ENCODE assay signal across 25 cellular contexts in genomic region chr12:32031109-32031508, GRCh38.
DNase-seq lines count a peak whose midpoint lies in the region; ATAC-seq, FAIRE-seq and TF ChIP-seq lines count a peak whose summit lies in the region.
"Had no signal": no experiment of that assay in that cellular context is flagged by ENCODE, and none has a peak within 500 bp of the region (broad histone marks: within the 10 kb centered on the region; RNA-seq: fewer than 3 reads in every experiment).

No MANE protein-coding gene starts in this region.

- TF ChIP-seq POLR2A in H1 (IDR thresholded peaks at IDR 0.05; ENCODE audit: control extremely low read depth in 1 of 2, low read depth in 2 of 2, low read length in 2 of 2) = no peak

- POLR2A ChIA-PET in H1 (lab: Charles Lee; ENCODE audit: partially characterized antibody) = interaction anchor here (0.8 to 0.9 kb wide), 2 partner anchors 9 to 213 kb away, joined by 3 to 5 read pairs; no protein-coding TSS in a partner anchor

- H3K4me3 ChIP-seq in DOHH2 (ENCODE audit: low read length) (no peak overlapping the region), H1 (ENCODE audit: extremely low read depth in 1 of 4, insufficient read depth in 2 of 4, low read depth in 3 of 4, low read length in 4 of 4) (no peak overlapping the region), neural progenitor cell (no peak overlapping the region)
- no peak overlapping the region for H3K4me3 ChIP-seq in effector memory CD4-positive, alpha-beta T cell (ENCODE audit: insufficient read depth, low read depth, low read length, poor library complexity, severe bottlenecking)
- H3K4me3 ChIP-seq: heart left ventricle, sigmoid colon, upper lobe of left lung had no signal

- H4K91ac ChIP-seq in H1 (replicated peaks; ENCODE audit: insufficient read length, low read length) = no peak overlapping the region

- H3F3A ChIP-seq in DOHH2 (ENCODE audit: control insufficient read depth, insufficient read depth) = no peaks in the 10 kb centered on the region
- H3F3A ChIP-seq in neural progenitor cell (ENCODE audit: low read depth) = no peaks in the 10 kb centered on the region

- ATAC-seq in GM19035 (IDR thresholded peaks at IDR 0.05; ENCODE audit: unreplicated experiment) = no peak
- ATAC-seq: HCT116; HepG2; naive thymus-derived CD4-positive, alpha-beta T cell had no signal

- H3K4me1 ChIP-seq in DOHH2 (ENCODE audit: control insufficient read depth, low read length) = peaks cover 32% of the 10 kb centered on the region
- H3K4me1 ChIP-seq in H1 (replicated peaks in 1 of 4; ENCODE audit: control insufficient read depth in 3 of 4, insufficient read depth in 4 of 4, low read length in 3 of 4) = peaks cover 0 to 17% (median 5%) of the 10 kb centered on the region in 4 experiments; a peak in 4 of 7 replicates
- no peaks in the 10 kb centered on the region for H3K4me1 ChIP-seq in effector memory CD4-positive, alpha-beta T cell (ENCODE audit: control insufficient read depth, insufficient read depth, low read length, poor library complexity, severe bottlenecking)
- H3K4me1 ChIP-seq in neural progenitor cell = no peaks in the 10 kb centered on the region
- H3K4me1 ChIP-seq: heart left ventricle, sigmoid colon, upper lobe of left lung had no signal

- H3K18ac ChIP-seq in H1 (ENCODE audit: extremely low read depth, low read length) = no peak overlapping the region

- H2AK5ac ChIP-seq in H1 (ENCODE audit: low read depth, low read length) = no peak overlapping the region

- H3K23me2 ChIP-seq in H1 (ENCODE audit: low read depth, low read length) = no peaks in the 10 kb centered on the region; the same call in 1 of the 2 replicates

- H2BK12ac ChIP-seq in H1 (ENCODE audit: low read depth, low read length) = no peak overlapping the region

- CTCF ChIA-PET in H1 (lab: Charles Lee; ENCODE audit: partially characterized antibody) = interaction anchor here (0.9 kb wide), 1 partner anchor 159 kb away, joined by 3 read pairs; no protein-coding TSS in a partner anchor

- H2AFZ ChIP-seq in H1 (ENCODE audit: low read length) (no peak overlapping the region), neural progenitor cell (replicated peaks) (no peak overlapping the region)

- H3K14ac ChIP-seq in H1 (ENCODE audit: insufficient read length) = no peak overlapping the region

- H3K36me3 ChIP-seq in DOHH2 (ENCODE audit: control insufficient read depth, low read length) (no peaks in the 10 kb centered on the region), H1 (ENCODE audit: control insufficient read depth in 2 of 4, insufficient read depth in 4 of 4, low read length in 3 of 4) (no peaks in the 10 kb centered on the region), neural progenitor cell (no peaks in the 10 kb centered on the region)
- no peaks in the 10 kb centered on the region for H3K36me3 ChIP-seq in effector memory CD4-positive, alpha-beta T cell (ENCODE audit: control insufficient read depth, insufficient read depth, low read length)
- H3K36me3 ChIP-seq: heart left ventricle, sigmoid colon, upper lobe of left lung had no signal

- H3K79me2 ChIP-seq in DOHH2 (ENCODE audit: control insufficient read depth, low read length) (no peaks in the 10 kb centered on the region), H1 (ENCODE audit: control insufficient read depth in 1 of 2, insufficient read depth in 2 of 2, low read length in 2 of 2) (no peaks in the 10 kb centered on the region), neural progenitor cell (ENCODE audit: low read depth) (no peaks in the 10 kb centered on the region)

- TF ChIP-seq RAD21 in H1 (IDR thresholded peaks at IDR 0.05 in 1 of 2, conservative IDR thresholded peaks at IDR 0.05 in 1 of 2; ENCODE audit: low read depth in 2 of 2, low read length in 2 of 2) = no peak

- H3K36me3 Mint-ChIP-seq in nephron progenitor cell (ENCODE audit: low read depth) (no peaks in the 10 kb centered on the region), neural progenitor cell (no peaks in the 10 kb centered on the region)

- H3K79me1 ChIP-seq in H1 (ENCODE audit: low read depth, low read length) = no peaks in the 10 kb centered on the region

- H3K27ac Mint-ChIP-seq in nephron progenitor cell = peak overlapping the region; percentile 76
- H3K27ac Mint-ChIP-seq in neural progenitor cell = no peak overlapping the region
- H3K27ac Mint-ChIP-seq: T-helper 2 cell treated with Interferon-gamma antibody and Interleukin-4, amounts not matched to agents 5 μg/mL and 100 μg/mL, for 36 hours had no signal

- H3K27ac ChIP-seq in DOHH2 (ENCODE audit: low read depth, low read length) (no peak overlapping the region), H1 (ENCODE audit: low read depth, low read length) (no peak overlapping the region), neural progenitor cell (no peak overlapping the region)
- H3K27ac ChIP-seq in effector memory CD4-positive, alpha-beta T cell (ENCODE audit: insufficient read depth, low read length, poor library complexity, severe bottlenecking) = no peak overlapping the region
- H3K27ac ChIP-seq: heart left ventricle, sigmoid colon, upper lobe of left lung had no signal

- H3K4me3 Mint-ChIP-seq in nephron progenitor cell = peak overlapping the region; percentile 10
- H3K4me3 Mint-ChIP-seq in neural progenitor cell = no peak overlapping the region
- H3K4me3 Mint-ChIP-seq: naive thymus-derived CD4-positive, alpha-beta T cell; T-helper 2 cell treated with Interferon-gamma antibody and Interleukin-4, amounts not matched to agents 5 μg/mL and 100 μg/mL, for 36 hours had no signal

- 82% methylated on average over 3 of the region's 3 CpGs; no CpG with 5 or more reads in 1 of the 2 experiments for WGBS in H1 (ENCODE audit: extremely low coverage in 1 of 2, insufficient coverage in 1 of 2, insufficient read length in 1 of 2, insufficient replicate concordance in 2 of 2, low coverage in 1 of 2, low lambda C conversion rate in 2 of 2, missing lambda C conversion rate in 1 of 2), 2 experiments

- H3K27me3 Mint-ChIP-seq in nephron progenitor cell (ENCODE audit: low read depth, poor library complexity) (peaks cover 2% of the 10 kb centered on the region), neural progenitor cell (ENCODE audit: insufficient read depth, low read depth) (peaks cover 4% of the 10 kb centered on the region)
- H3K27me3 Mint-ChIP-seq: naive thymus-derived CD4-positive, alpha-beta T cell had no signal

- H3K9me3 ChIP-seq in DOHH2 (ENCODE audit: control insufficient read depth, insufficient read depth, low read length) = no peaks in the 10 kb centered on the region
- H3K9me3 ChIP-seq in H1 (ENCODE audit: insufficient read depth in 2 of 2, low read depth in 1 of 2, low read length in 1 of 2) = no peaks in the 10 kb centered on the region
- H3K9me3 ChIP-seq in effector memory CD4-positive, alpha-beta T cell (ENCODE audit: control insufficient read depth, low read length) = no peaks in the 10 kb centered on the region
- no peaks in the 10 kb centered on the region for H3K9me3 ChIP-seq in neural progenitor cell (ENCODE audit: low read depth)
- H3K9me3 ChIP-seq: heart left ventricle, sigmoid colon, upper lobe of left lung had no signal

- no peak overlapping the region for H3K56ac ChIP-seq in H1 (replicated peaks; ENCODE audit: insufficient read length, low read depth, low read length)

- H3K4me2 ChIP-seq in DOHH2 (ENCODE audit: low read length) (peak overlapping the region; percentile 22), H1 (ENCODE audit: insufficient read depth in 1 of 2, low read depth in 2 of 2, low read length in 2 of 2) (no peak overlapping the region), neural progenitor cell (no peak overlapping the region)

- H4K5ac ChIP-seq in H1 (ENCODE audit: insufficient read length, low read depth, low read length) = no peak overlapping the region

- no peak overlapping the region for H3K23ac ChIP-seq in H1 (ENCODE audit: insufficient read length)

- no peaks in the 10 kb centered on the region for H3K9me2 ChIP-seq in DOHH2 (replicated peaks; ENCODE audit: control insufficient read depth, low read length)

- no peak overlapping the region for H2BK15ac ChIP-seq in H1 (ENCODE audit: low read length)

- H4K20me1 ChIP-seq in DOHH2 (ENCODE audit: control insufficient read depth, insufficient read depth, low read depth, low read length) (no peaks in the 10 kb centered on the region), H1 (replicated peaks in 1 of 2; ENCODE audit: control insufficient read depth in 1 of 2, insufficient read depth in 2 of 2, low read length in 2 of 2) (no peaks in the 10 kb centered on the region), neural progenitor cell (ENCODE audit: low read depth) (no peaks in the 10 kb centered on the region)

- TF ChIP-seq CTCF in DOHH2 (IDR thresholded peaks at IDR 0.05; ENCODE audit: low read depth, low read length, poor library complexity, severe bottlenecking) (no peak), H1 (IDR thresholded peaks at IDR 0.05; ENCODE audit: control extremely low read depth in 1 of 3, insufficient read depth in 1 of 3, low read depth in 1 of 3, low read length in 3 of 3) (no peak), nephron progenitor cell (IDR thresholded peaks at IDR 0.05) (no peak), neural progenitor cell (IDR thresholded peaks at IDR 0.05) (no peak)

- no peak for TF ChIP-seq EP300 in H1 (IDR thresholded peaks at IDR 0.05; ENCODE audit: borderline replicate concordance in 1 of 2, low read depth in 2 of 2, low read length in 2 of 2)

- H2BK20ac ChIP-seq in H1 (ENCODE audit: low read length) = peak overlapping the region; percentile 17; the same call in 1 of the 2 replicates

- no peak for FAIRE-seq in H1 (lab: Jason Lieb, UNC)
- FAIRE-seq: colon, HepG2 had no signal

- H3K9me3 Mint-ChIP-seq in nephron progenitor cell = no peaks in the 10 kb centered on the region
- no peaks in the 10 kb centered on the region for H3K9me3 Mint-ChIP-seq in neural progenitor cell
- H3K9me3 Mint-ChIP-seq: naive thymus-derived CD4-positive, alpha-beta T cell; T-helper 2 cell treated with Interferon-gamma antibody and Interleukin-4, amounts not matched to agents 5 μg/mL and 100 μg/mL, for 36 hours had no signal

- peak; percentile 57 for DNase-seq in NCI-H226
- DNase-seq in H1 (ENCODE audit: low read depth in 1 of 2, low spot score in 2 of 2) = no peak
- DNase-seq in nephron progenitor cell = no peak
- DNase-seq in effector memory CD4-positive, alpha-beta T cell = no peak
- no peak for DNase-seq in COLO829 (ENCODE audit: low spot score)
- DNase-seq in neural progenitor cell (ENCODE audit: low spot score) = no peak
- DNase-seq: activated CD4-positive, alpha-beta T cell treated with anti-CD3 and anti-CD28 coated beads, Interleukin-2, amount 50 U/mL, for 48 hours; AML-193; amniotic stem cell; heart left ventricle; naive thymus-derived CD4-positive, alpha-beta T cell; NCI-H1092; NCI-H2227 treated with DMSO at 0.1 percent for 48 hours; NK-92 treated with Interleukin-12 subunit alpha and Interleukin-12 subunit beta, amount 100 ng/mL, for 24 hours; SHP77; sigmoid colon; stimulated activated CD4-positive, alpha-beta T cell treated with anti-CD3 and anti-CD28 coated beads, Interleukin-2, amount 100 ng/mL, for 48 hours; stimulated activated CD8-positive, alpha-beta memory T cell treated with anti-CD3 and anti-CD28 coated beads, Interleukin-4, amount 100 ng/mL, for 48 hours; upper lobe of left lung had no signal

- H3K4me1 Mint-ChIP-seq in nephron progenitor cell (peaks cover 54% of the 10 kb centered on the region), neural progenitor cell (peaks cover 12% of the 10 kb centered on the region)

- H3K9ac ChIP-seq in H1 (replicated peaks in 1 of 4; ENCODE audit: extremely low read depth in 1 of 4, low read depth in 3 of 4, low read length in 3 of 4) (no peak overlapping the region), neural progenitor cell (no peak overlapping the region)

- H2BK5ac ChIP-seq in H1 (ENCODE audit: low read depth, low read length) = no peak overlapping the region

- H3K27me3 ChIP-seq in DOHH2 (ENCODE audit: control insufficient read depth, low read length) (no peaks in the 10 kb centered on the region), H1 (replicated peaks in 1 of 4; ENCODE audit: control insufficient read depth in 3 of 4, extremely low read depth in 1 of 4, insufficient read depth in 3 of 4, low read length in 3 of 4) (no peaks in the 10 kb centered on the region), neural progenitor cell (no peaks in the 10 kb centered on the region)
- H3K27me3 ChIP-seq in effector memory CD4-positive, alpha-beta T cell (replicated peaks; ENCODE audit: control insufficient read depth, insufficient read depth, low read length, poor library complexity, severe bottlenecking) = no peaks in the 10 kb centered on the region
- H3K27me3 ChIP-seq: heart left ventricle, sigmoid colon, upper lobe of left lung had no signal

- no peak overlapping the region for H3K4ac ChIP-seq in H1 (replicated peaks; ENCODE audit: insufficient read length, low read depth, low read length)

- H4K8ac ChIP-seq in H1 (ENCODE audit: extremely low read depth, insufficient read depth, low read length) = no peak overlapping the region

- H2BK120ac ChIP-seq in H1 (replicated peaks; ENCODE audit: low read depth, low read length) = no peak overlapping the region
